13 cellular contexts compared by ENCODE assay signal in genomic region chr1:185016880-185017279, GRCh38. TPM values are rescaled to one million over a fixed set of nuclear protein-coding genes. Genes with fewer than 3 reads are reported as not detected.
A peak's percentile ranks its signal among the peaks of the same experiment; 100 is the strongest.
DNase-seq lines count a peak whose midpoint lies in the region; ATAC-seq and TF ChIP-seq lines count a peak whose summit lies in the region.
"Had no signal": no experiment of that assay in that cellular context is flagged by ENCODE, and none has a peak within 500 bp of the region (broad histone marks: within the 10 kb centered on the region; RNA-seq: fewer than 3 reads in every experiment).

No MANE protein-coding gene starts in this region.

- POLR2A ChIA-PET in PC-9 (lab: Charles Lee; ENCODE audit: unreplicated experiment), result interaction anchor here (0.6 kb wide), 1 partner anchor 97 kb away, joined by 3 read pairs; no protein-coding TSS in a partner anchor

- H3K4me2 ChIP-seq in PC-9 (peak overlapping the region; percentile 59), osteoblast (ENCODE audit: insufficient read depth, low read length) (peak overlapping the region; percentile 29), Karpas-422 (ENCODE audit: low read depth, low read length, poor library complexity, severe bottlenecking) (no peak overlapping the region)

- no peaks in the 10 kb centered on the region for H3K9me3 ChIP-seq in PC-9 (ENCODE audit: insufficient read depth, low read depth)
- H3K9me3 ChIP-seq in osteoblast (ENCODE audit: low read depth, low read length), result no peaks in the 10 kb centered on the region
- no peaks in the 10 kb centered on the region for H3K9me3 ChIP-seq in Karpas-422 (ENCODE audit: low read length)

- BruUV-seq in PC-9 (replicated peaks; lab: Mats Ljungman, UMichigan), result no TSS peak

- no peak for ATAC-seq in GM21447 (IDR thresholded peaks at IDR 0.05; ENCODE audit: unreplicated experiment)
- ATAC-seq: activated CD4-positive, CD25-positive, alpha-beta regulatory T cell treated with anti-CD3 and anti-CD28 coated beads, Interleukin-2, amount 50 U/mL, for 24 hours; activated naive CD8-positive, alpha-beta T cell treated with anti-CD3 and anti-CD28 coated beads, Interleukin-2, amount 50 U/mL, for 24 hours; T-helper 17 cell had no signal

- H3K79me2 ChIP-seq in PC-9 (ENCODE audit: low read depth) (no peaks in the 10 kb centered on the region), osteoblast (ENCODE audit: insufficient read depth, low read length) (no peaks in the 10 kb centered on the region), Karpas-422 (ENCODE audit: low read length) (no peaks in the 10 kb centered on the region)

- H3K27ac ChIP-seq in PC-9 (peak overlapping the region; percentile 90), osteoblast (ENCODE audit: low read depth, low read length) (peak overlapping the region; percentile 36), Karpas-422 (ENCODE audit: low read length) (no peak overlapping the region)

- H3K9ac ChIP-seq in Karpas-422 (ENCODE audit: low read length), result no peak overlapping the region

- H3K27me3 ChIP-seq in PC-9 (ENCODE audit: insufficient read depth, low read depth) (no peaks in the 10 kb centered on the region), osteoblast (ENCODE audit: insufficient read depth, low read length) (no peaks in the 10 kb centered on the region), Karpas-422 (ENCODE audit: low read length) (no peaks in the 10 kb centered on the region)

- CTCF ChIA-PET in PC-9 (lab: Charles Lee), result no interaction called here

- H3K9me2 ChIP-seq in PC-9 (ENCODE audit: insufficient read depth) (no peaks in the 10 kb centered on the region), Karpas-422 (replicated peaks; ENCODE audit: insufficient read depth, low read length) (no peaks in the 10 kb centered on the region)

- intact Hi-C loops in PC-9 (cut with micrococcal nuclease; ENCODE audit: unreplicated experiment), result no loop called here

- DNase-seq in ELR (ENCODE audit: low read depth) (peak; percentile 10), PC-9 (peak; percentile 38 to 57), cardiac fibroblast (ENCODE audit: low read depth in 2 of 2) (peak; percentile 7 to 36), osteoblast (ENCODE audit: insufficient read length, low spot score, missing footprints) (no peak), Karpas-422 (no peak), cerebellar cortex (ENCODE audit: low spot score) (no peak)
- no peak for DNase-seq in activated T-cell treated with anti-CD3 and anti-CD28 coated beads, Interleukin-2, amount 50 U/mL, for 1 hour
- DNase-seq: activated naive CD8-positive, alpha-beta T cell treated with anti-CD3 and anti-CD28 coated beads, Interleukin-2, amount 50 U/mL, for 24 hours; NCI-H187 treated with DMSO at 0.1 percent for 48 hours; NCI-H446 treated with DMSO at 0.1 percent for 48 hours; T-helper 17 cell had no signal

- H3F3A ChIP-seq in PC-9 (ENCODE audit: insufficient read depth, low read depth), result peaks cover 14% of the 10 kb centered on the region

- H2AFZ ChIP-seq in PC-9 (peak overlapping the region; percentile 36; the same call in 1 of the 2 replicates), osteoblast (ENCODE audit: low read length) (peak overlapping the region; percentile 52), Karpas-422 (ENCODE audit: low read length) (no peak overlapping the region)

- H4K20me1 ChIP-seq in PC-9 (ENCODE audit: insufficient read depth), result no peaks in the 10 kb centered on the region
- no peaks in the 10 kb centered on the region for H4K20me1 ChIP-seq in osteoblast (ENCODE audit: insufficient read depth, low read length)
- H4K20me1 ChIP-seq in Karpas-422 (ENCODE audit: insufficient read depth, low read depth, low read length), result no peaks in the 10 kb centered on the region

- H3K36me3 ChIP-seq in PC-9 (ENCODE audit: low read depth) (no peaks in the 10 kb centered on the region), osteoblast (ENCODE audit: insufficient read depth, low read length) (no peaks in the 10 kb centered on the region), Karpas-422 (ENCODE audit: insufficient read depth, low read length) (no peaks in the 10 kb centered on the region)

- peaks cover 35% of the 10 kb centered on the region for H3K4me1 ChIP-seq in PC-9 (replicated peaks; ENCODE audit: insufficient read depth)
- H3K4me1 ChIP-seq in osteoblast (ENCODE audit: insufficient read depth, low read length), result peaks cover 11% of the 10 kb centered on the region
- H3K4me1 ChIP-seq in Karpas-422 (ENCODE audit: low read length), result no peaks in the 10 kb centered on the region

- H3K4me3 ChIP-seq in PC-9 (no peak overlapping the region), cardiac fibroblast (replicated peaks in 1 of 2; ENCODE audit: low read depth in 2 of 2, low read length in 2 of 2) (no peak overlapping the region), osteoblast (ENCODE audit: insufficient read depth, low read length) (peak overlapping the region; percentile 2), Karpas-422 (ENCODE audit: low read length) (no peak overlapping the region)

- no peak for TF ChIP-seq CTCF in PC-9 (conservative IDR thresholded peaks at IDR 0.05)
- TF ChIP-seq CTCF in cardiac fibroblast (IDR thresholded peaks at IDR 0.05; ENCODE audit: low read depth, low read length), result no peak
- TF ChIP-seq CTCF in osteoblast (IDR thresholded peaks at IDR 0.05; ENCODE audit: extremely low read depth, low read depth, low read length), result no peak

RNA-seq across cellular contexts. Expression of gene RNF2, which starts 28.5 kb away (rescaled TPM):
- 18.3 and 26.2 TPM in 2 replicates for total RNA-seq in PC-9 (2021)
- 20.3 and 23.0 TPM in 2 replicates for total RNA-seq in osteoblast
- total RNA-seq in Karpas-422 (2014; rRNA removed; shearing (Covaris generic); ENCODE audit: low replicate concordance), result 30.4 and 31.7 TPM in 2 replicates

RNA-seq across cellular contexts. Expression of gene NIBAN1, which starts 42.6 kb away (rescaled TPM):
- total RNA-seq in PC-9 (2021) (29.3 and 31.5 TPM in 2 replicates), osteoblast (53.6 and 66.2 TPM in 2 replicates)
- total RNA-seq in Karpas-422 (2014; rRNA removed; shearing (Covaris generic); ENCODE audit: low replicate concordance), result 26.1 and 31.2 TPM in 2 replicates

Comparison
In these comparisons a context has a peak if more than half of its experiments do, and no peak if none do; other contexts are left out.
1. DNase-seq: peak in ELR (single experiment), PC-9 (2 of 2) and cardiac fibroblast (2 of 2); none in osteoblast (single experiment), activated T-cell treated with anti-CD3 and anti-CD28 coated beads, Interleukin-2, amount 50 U/mL, for 1 hour (single experiment), Karpas-422 (single experiment) and cerebellar cortex (single experiment).